Comparison of ENCODE assay signal across 1 cellular context in the genomic region with DNA sequence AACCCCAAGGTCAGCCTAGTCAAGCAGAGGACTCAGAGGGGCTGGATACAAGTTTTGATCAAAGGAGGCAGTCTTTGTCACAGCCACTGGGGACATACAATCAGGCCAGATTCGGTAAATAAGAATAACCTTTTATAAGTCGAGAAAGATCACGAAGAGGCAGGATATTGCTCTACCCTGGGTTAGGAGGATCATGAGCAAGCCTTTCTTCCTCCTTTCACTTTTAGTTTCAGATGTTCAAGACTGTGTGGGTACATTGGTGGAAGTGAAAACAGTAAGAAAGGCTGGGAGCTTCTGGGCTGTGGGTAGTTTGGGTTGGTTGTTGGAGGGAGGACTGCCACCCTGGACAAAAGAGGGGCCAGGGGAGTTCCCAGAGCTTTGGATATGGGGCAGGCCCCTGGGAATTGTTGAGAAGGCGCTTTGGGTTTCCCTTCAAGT.
A peak's percentile ranks its signal among the peaks of the same experiment; 100 is the strongest.
TF ChIP-seq lines count a peak whose summit lies in the region.

No MANE protein-coding gene starts in this region.

TF ChIP-seq in GM12878, 131 proteins besides CTCF, POLR2A, EP300 and RAD21 (continued from another document):
- TF ChIP-seq, protein P1, sequence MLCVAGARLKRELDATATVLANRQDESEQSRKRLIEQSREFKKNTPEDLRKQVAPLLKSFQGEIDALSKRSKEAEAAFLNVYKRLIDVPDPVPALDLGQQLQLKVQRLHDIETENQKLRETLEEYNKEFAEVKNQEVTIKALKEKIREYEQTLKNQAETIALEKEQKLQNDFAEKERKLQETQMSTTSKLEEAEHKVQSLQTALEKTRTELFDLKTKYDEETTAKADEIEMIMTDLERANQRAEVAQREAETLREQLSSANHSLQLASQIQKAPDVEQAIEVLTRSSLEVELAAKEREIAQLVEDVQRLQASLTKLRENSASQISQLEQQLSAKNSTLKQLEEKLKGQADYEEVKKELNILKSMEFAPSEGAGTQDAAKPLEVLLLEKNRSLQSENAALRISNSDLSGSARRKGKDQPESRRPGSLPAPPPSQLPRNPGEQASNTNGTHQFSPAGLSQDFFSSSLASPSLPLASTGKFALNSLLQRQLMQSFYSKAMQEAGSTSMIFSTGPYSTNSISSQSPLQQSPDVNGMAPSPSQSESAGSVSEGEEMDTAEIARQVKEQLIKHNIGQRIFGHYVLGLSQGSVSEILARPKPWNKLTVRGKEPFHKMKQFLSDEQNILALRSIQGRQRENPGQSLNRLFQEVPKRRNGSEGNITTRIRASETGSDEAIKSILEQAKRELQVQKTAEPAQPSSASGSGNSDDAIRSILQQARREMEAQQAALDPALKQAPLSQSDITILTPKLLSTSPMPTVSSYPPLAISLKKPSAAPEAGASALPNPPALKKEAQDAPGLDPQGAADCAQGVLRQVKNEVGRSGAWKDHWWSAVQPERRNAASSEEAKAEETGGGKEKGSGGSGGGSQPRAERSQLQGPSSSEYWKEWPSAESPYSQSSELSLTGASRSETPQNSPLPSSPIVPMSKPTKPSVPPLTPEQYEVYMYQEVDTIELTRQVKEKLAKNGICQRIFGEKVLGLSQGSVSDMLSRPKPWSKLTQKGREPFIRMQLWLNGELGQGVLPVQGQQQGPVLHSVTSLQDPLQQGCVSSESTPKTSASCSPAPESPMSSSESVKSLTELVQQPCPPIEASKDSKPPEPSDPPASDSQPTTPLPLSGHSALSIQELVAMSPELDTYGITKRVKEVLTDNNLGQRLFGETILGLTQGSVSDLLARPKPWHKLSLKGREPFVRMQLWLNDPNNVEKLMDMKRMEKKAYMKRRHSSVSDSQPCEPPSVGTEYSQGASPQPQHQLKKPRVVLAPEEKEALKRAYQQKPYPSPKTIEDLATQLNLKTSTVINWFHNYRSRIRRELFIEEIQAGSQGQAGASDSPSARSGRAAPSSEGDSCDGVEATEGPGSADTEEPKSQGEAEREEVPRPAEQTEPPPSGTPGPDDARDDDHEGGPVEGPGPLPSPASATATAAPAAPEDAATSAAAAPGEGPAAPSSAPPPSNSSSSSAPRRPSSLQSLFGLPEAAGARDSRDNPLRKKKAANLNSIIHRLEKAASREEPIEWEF (IDR thresholded peaks at IDR 0.05; ENCODE audit: insufficient replicate concordance, low read depth, low read length), result peak; percentile 74
- TF ChIP-seq GATAD2B (conservative IDR thresholded peaks at IDR 0.05; ENCODE audit: low read depth), result peak; percentile 51; the same call in 1 of the 2 replicates
- TF ChIP-seq RELA (IDR thresholded peaks at IDR 0.05; ENCODE audit: borderline replicate concordance, partially characterized antibody), result peak; percentile 22
- TF ChIP-seq HCFC1 (IDR thresholded peaks at IDR 0.05; ENCODE audit: low read length), result 0 out of 2 replicates have a peak, but pooled peaks have one; percentile 29
- TF ChIP-seq BCL11A (IDR thresholded peaks at IDR 0.05; ENCODE audit: low read depth, low read length), result peak; percentile 5; the same call in 1 of the 2 replicates
- peak; percentile 44; the same call in 1 of the 2 replicates for TF ChIP-seq CREM (IDR thresholded peaks at IDR 0.05; ENCODE audit: low read depth)
- TF ChIP-seq NR2F1 (conservative IDR thresholded peaks at IDR 0.05), result no peak
- TF ChIP-seq IKZF1 (conservative IDR thresholded peaks at IDR 0.05), result peak; percentile 68
- TF ChIP-seq, protein P2, sequence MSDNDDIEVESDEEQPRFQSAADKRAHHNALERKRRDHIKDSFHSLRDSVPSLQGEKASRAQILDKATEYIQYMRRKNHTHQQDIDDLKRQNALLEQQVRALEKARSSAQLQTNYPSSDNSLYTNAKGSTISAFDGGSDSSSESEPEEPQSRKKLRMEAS (IDR thresholded peaks at IDR 0.05; ENCODE audit: low read depth, low read length), result no peak
- 0 out of 2 replicates have a peak, but pooled peaks have one; percentile 56 for TF ChIP-seq ESRRA (IDR thresholded peaks at IDR 0.05; ENCODE audit: low read length)
- TF ChIP-seq, protein P3, sequence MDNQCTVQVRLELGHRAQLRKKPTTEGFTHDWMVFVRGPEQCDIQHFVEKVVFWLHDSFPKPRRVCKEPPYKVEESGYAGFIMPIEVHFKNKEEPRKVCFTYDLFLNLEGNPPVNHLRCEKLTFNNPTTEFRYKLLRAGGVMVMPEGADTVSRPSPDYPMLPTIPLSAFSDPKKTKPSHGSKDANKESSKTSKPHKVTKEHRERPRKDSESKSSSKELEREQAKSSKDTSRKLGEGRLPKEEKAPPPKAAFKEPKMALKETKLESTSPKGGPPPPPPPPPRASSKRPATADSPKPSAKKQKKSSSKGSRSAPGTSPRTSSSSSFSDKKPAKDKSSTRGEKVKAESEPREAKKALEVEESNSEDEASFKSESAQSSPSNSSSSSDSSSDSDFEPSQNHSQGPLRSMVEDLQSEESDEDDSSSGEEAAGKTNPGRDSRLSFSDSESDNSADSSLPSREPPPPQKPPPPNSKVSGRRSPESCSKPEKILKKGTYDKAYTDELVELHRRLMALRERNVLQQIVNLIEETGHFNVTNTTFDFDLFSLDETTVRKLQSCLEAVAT (IDR thresholded peaks at IDR 0.05), result 0 out of 2 replicates have a peak, but pooled peaks have one; percentile 50
- TF ChIP-seq ATF7 (IDR thresholded peaks at IDR 0.05; ENCODE audit: low read depth), result 0 out of 2 replicates have a peak, but pooled peaks have one; percentile 28
- TF ChIP-seq, protein P4, sequence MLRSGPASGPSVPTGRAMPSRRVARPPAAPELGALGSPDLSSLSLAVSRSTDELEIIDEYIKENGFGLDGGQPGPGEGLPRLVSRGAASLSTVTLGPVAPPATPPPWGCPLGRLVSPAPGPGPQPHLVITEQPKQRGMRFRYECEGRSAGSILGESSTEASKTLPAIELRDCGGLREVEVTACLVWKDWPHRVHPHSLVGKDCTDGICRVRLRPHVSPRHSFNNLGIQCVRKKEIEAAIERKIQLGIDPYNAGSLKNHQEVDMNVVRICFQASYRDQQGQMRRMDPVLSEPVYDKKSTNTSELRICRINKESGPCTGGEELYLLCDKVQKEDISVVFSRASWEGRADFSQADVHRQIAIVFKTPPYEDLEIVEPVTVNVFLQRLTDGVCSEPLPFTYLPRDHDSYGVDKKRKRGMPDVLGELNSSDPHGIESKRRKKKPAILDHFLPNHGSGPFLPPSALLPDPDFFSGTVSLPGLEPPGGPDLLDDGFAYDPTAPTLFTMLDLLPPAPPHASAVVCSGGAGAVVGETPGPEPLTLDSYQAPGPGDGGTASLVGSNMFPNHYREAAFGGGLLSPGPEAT (IDR thresholded peaks at IDR 0.05; ENCODE audit: low read depth), result peak; percentile 65
- TF ChIP-seq SPI1 (IDR thresholded peaks at IDR 0.05; ENCODE audit: borderline replicate concordance, insufficient read depth, low read depth, low read length), result peak; percentile 47; the same call in 1 of the 2 replicates
- TF ChIP-seq PAX5 (IDR thresholded peaks at IDR 0.05; ENCODE audit: borderline replicate concordance, low read depth, low read length), result peak; percentile 50; the same call in 1 of the 2 replicates
- no peak for TF ChIP-seq CEBPB (IDR thresholded peaks at IDR 0.05; ENCODE audit: borderline replicate concordance in 1 of 2, low read depth in 2 of 2, low read length in 2 of 2)
- no peak for TF ChIP-seq ZSCAN29 (IDR thresholded peaks at IDR 0.05)
- TF ChIP-seq NR2C2 (IDR thresholded peaks at IDR 0.05; ENCODE audit: borderline replicate concordance, control insufficient read depth, insufficient read length, low read depth), result no peak
- TF ChIP-seq, protein P5, sequence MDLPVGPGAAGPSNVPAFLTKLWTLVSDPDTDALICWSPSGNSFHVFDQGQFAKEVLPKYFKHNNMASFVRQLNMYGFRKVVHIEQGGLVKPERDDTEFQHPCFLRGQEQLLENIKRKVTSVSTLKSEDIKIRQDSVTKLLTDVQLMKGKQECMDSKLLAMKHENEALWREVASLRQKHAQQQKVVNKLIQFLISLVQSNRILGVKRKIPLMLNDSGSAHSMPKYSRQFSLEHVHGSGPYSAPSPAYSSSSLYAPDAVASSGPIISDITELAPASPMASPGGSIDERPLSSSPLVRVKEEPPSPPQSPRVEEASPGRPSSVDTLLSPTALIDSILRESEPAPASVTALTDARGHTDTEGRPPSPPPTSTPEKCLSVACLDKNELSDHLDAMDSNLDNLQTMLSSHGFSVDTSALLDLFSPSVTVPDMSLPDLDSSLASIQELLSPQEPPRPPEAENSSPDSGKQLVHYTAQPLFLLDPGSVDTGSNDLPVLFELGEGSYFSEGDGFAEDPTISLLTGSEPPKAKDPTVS (IDR thresholded peaks at IDR 0.05; ENCODE audit: low read depth, low read length), result peak; percentile 63; the same call in 1 of the 2 replicates
- peak; percentile 55 for TF ChIP-seq RUNX3 (IDR thresholded peaks at IDR 0.05; ENCODE audit: low read length)
- TF ChIP-seq EED (IDR thresholded peaks at IDR 0.05; ENCODE audit: low read depth), result peak; percentile 64
- TF ChIP-seq RBBP5 (conservative IDR thresholded peaks at IDR 0.05), result no peak
- TF ChIP-seq IKZF2 (IDR thresholded peaks at IDR 0.05), result peak; percentile 84 to 87
- TF ChIP-seq DPF2 (IDR thresholded peaks at IDR 0.05), result peak; percentile 68; the same call in 1 of the 2 replicates
- TF ChIP-seq POU2F2 (IDR thresholded peaks at IDR 0.05; ENCODE audit: borderline replicate concordance, low read depth, low read length), result peak; percentile 38; the same call in 1 of the 3 replicates
